In genomic region chr7:92403760-92404074, GRCh38 we compare ENCODE assay signal across 25 cellular contexts. TPM values are rescaled to one million over a fixed set of nuclear protein-coding genes. Genes with fewer than 3 reads are reported as not detected.
A peak's percentile ranks its signal among the peaks of the same experiment; 100 is the strongest.
DNase-seq lines count a peak whose midpoint lies in the region; ATAC-seq and TF ChIP-seq lines count a peak whose summit lies in the region.
"Had no signal": no experiment of that assay in that cellular context is flagged by ENCODE, and none has a peak within 500 bp of the region (broad histone marks: within the 10 kb centered on the region; RNA-seq: fewer than 3 reads in every experiment).

No MANE protein-coding gene starts in this region.

- H3K27me3 ChIP-seq in Caco-2 (replicated peaks; ENCODE audit: control insufficient read depth, insufficient read depth, low read length) = no peaks in the 10 kb centered on the region
- H3K27me3 ChIP-seq in uterus = no peaks in the 10 kb centered on the region
- no peaks in the 10 kb centered on the region for H3K27me3 ChIP-seq in A673 (replicated peaks; ENCODE audit: insufficient read depth, low read depth, low read length, poor library complexity)
- H3K27me3 ChIP-seq: esophagus squamous epithelium, ovary, SJCRH30 had no signal

- CTCF ChIA-PET in Caco-2 (lab: Charles Lee) = no interaction called here
- CTCF ChIA-PET in A673 (lab: Charles Lee) = no interaction called here

- no peaks in the 10 kb centered on the region for H3K9me3 ChIP-seq in Caco-2
- no peaks in the 10 kb centered on the region for H3K9me3 ChIP-seq in uterus
- no peaks in the 10 kb centered on the region for H3K9me3 ChIP-seq in A673 (ENCODE audit: low read depth, low read length, poor library complexity, severe bottlenecking)
- H3K9me3 ChIP-seq: esophagus squamous epithelium, ovary, SJCRH30 had no signal

- H3K36me3 ChIP-seq in Caco-2 (ENCODE audit: control insufficient read depth, insufficient read depth, low read length) = no peaks in the 10 kb centered on the region; the same call in 1 of the 2 replicates
- peaks cover 0 to 2% of the 10 kb centered on the region in 2 donors for H3K36me3 ChIP-seq in uterus
- H3K36me3 ChIP-seq in A673 (ENCODE audit: insufficient read depth, low read length, poor library complexity, severe bottlenecking) = peaks cover under 1% of the 10 kb centered on the region
- H3K36me3 ChIP-seq: ovary, SJCRH30 had no signal

- DNase-seq in NK-92 treated with Interleukin-12 subunit alpha and Interleukin-12 subunit beta, amount 100 ng/mL, for 24 hours (lab: John Stamatoyannopoulos, UW) = peak; percentile 58
- DNase-seq in NK-92 (lab: John Stamatoyannopoulos, UW; ENCODE audit: unreplicated experiment) (no peak), Caco-2 (no peak), uterus (no peak), caudate nucleus (lab: John Stamatoyannopoulos, UW) (no peak), A673 (ENCODE audit: low spot score) (no peak)
- no peak for DNase-seq in central memory CD8-positive, alpha-beta T cell (ENCODE audit: low spot score in 2 of 2)
- no peak for DNase-seq in natural killer cell treated with Interleukin-12 subunit alpha and Interleukin-12 subunit beta and Interleukin-15 and Interleukin-18, amount 100 ng/mL, for 72 hours (ENCODE audit: low spot score)
- DNase-seq: anterior cingulate cortex, cortex of kidney, esophagus squamous epithelium, foreskin melanocyte, KG1, MM.1S, NCI-H2029 treated with DMSO at 0.1 percent for 48 hours, NCI-H526 treated with DMSO at 0.1 percent for 48 hours, ovary, SJCRH30, substantia nigra had no signal

- H3K4me1 Mint-ChIP-seq in Caco-2 (ENCODE audit: low read depth, unreplicated experiment) = no peaks in the 10 kb centered on the region
- peaks cover 15% of the 10 kb centered on the region for H3K4me1 Mint-ChIP-seq in central memory CD8-positive, alpha-beta T cell
- peaks cover 14 to 19% of the 10 kb centered on the region in 2 donors for H3K4me1 Mint-ChIP-seq in natural killer cell treated with Interleukin-12 subunit alpha and Interleukin-12 subunit beta and Interleukin-15 and Interleukin-18, amount 100 ng/mL, for 72 hours (ENCODE audit: low read depth in 2 of 2)
- H3K4me1 Mint-ChIP-seq: memory B cell had no signal

- peak overlapping the region; percentile 42 for H3K27ac Mint-ChIP-seq in Caco-2 (ENCODE audit: unreplicated experiment)
- no peak overlapping the region for H3K27ac Mint-ChIP-seq in central memory CD8-positive, alpha-beta T cell (ENCODE audit: low read depth)
- peak overlapping the region; percentile 10 to 38 for H3K27ac Mint-ChIP-seq in natural killer cell treated with Interleukin-12 subunit alpha and Interleukin-12 subunit beta and Interleukin-15 and Interleukin-18, amount 100 ng/mL, for 72 hours
- H3K27ac Mint-ChIP-seq: activated CD4-positive, alpha-beta memory T cell treated with anti-CD3 and anti-CD28 coated beads for 36 hours; activated naive CD4-positive, alpha-beta T cell treated with anti-CD3 and anti-CD28 coated beads for 36 hours; memory B cell had no signal

- H3K4me3 ChIP-seq in Caco-2 (ENCODE audit: low read depth, low read length) = no peak overlapping the region
- H3K4me3 ChIP-seq in uterus = no peak overlapping the region
- no peak overlapping the region for H3K4me3 ChIP-seq in A673 (ENCODE audit: low read depth, low read length, poor library complexity, severe bottlenecking)
- H3K4me3 ChIP-seq: esophagus squamous epithelium, ovary, SJCRH30 had no signal

- intact Hi-C loops in Caco-2 (cut with micrococcal nuclease; ENCODE audit: unreplicated experiment) (no loop called here), uterus (cut with DNase I; ENCODE audit: low total_unique reads) (no loop called here), A673 (cut with micrococcal nuclease; ENCODE audit: unreplicated experiment) (no loop called here)

- H3K4me3 Mint-ChIP-seq in Caco-2 (ENCODE audit: unreplicated experiment) = no peak overlapping the region
- peak overlapping the region; percentile 22 for H3K4me3 Mint-ChIP-seq in central memory CD8-positive, alpha-beta T cell
- peak overlapping the region; percentile 68 for H3K4me3 Mint-ChIP-seq in natural killer cell treated with Interleukin-12 subunit alpha and Interleukin-12 subunit beta and Interleukin-15 and Interleukin-18, amount 100 ng/mL, for 72 hours
- H3K4me3 Mint-ChIP-seq: activated CD4-positive, alpha-beta memory T cell treated with anti-CD3 and anti-CD28 coated beads for 36 hours; activated naive CD4-positive, alpha-beta T cell treated with anti-CD3 and anti-CD28 coated beads for 36 hours; CD14-positive monocyte; memory B cell had no signal

- ATAC-seq in central memory CD8-positive, alpha-beta T cell (replicated peaks; ENCODE audit: extremely low read depth, poor library complexity, severe bottlenecking) = no peak
- ATAC-seq in natural killer cell treated with Interleukin-12 subunit alpha and Interleukin-12 subunit beta and Interleukin-15 and Interleukin-18, amount 100 ng/mL, for 72 hours = peak; percentile 48 to 59
- ATAC-seq: left lobe of liver had no signal

- no peaks in the 10 kb centered on the region for H3K27me3 Mint-ChIP-seq in Caco-2 (ENCODE audit: insufficient read depth, unreplicated experiment)
- H3K27me3 Mint-ChIP-seq in central memory CD8-positive, alpha-beta T cell = no peaks in the 10 kb centered on the region
- peaks cover 0 to 2% of the 10 kb centered on the region in 2 donors for H3K27me3 Mint-ChIP-seq in natural killer cell treated with Interleukin-12 subunit alpha and Interleukin-12 subunit beta and Interleukin-15 and Interleukin-18, amount 100 ng/mL, for 72 hours
- H3K27me3 Mint-ChIP-seq: activated CD4-positive, alpha-beta memory T cell treated with anti-CD3 and anti-CD28 coated beads for 36 hours had no signal

- H3K9me3 Mint-ChIP-seq in Caco-2 (ENCODE audit: unreplicated experiment) = no peaks in the 10 kb centered on the region
- H3K9me3 Mint-ChIP-seq in central memory CD8-positive, alpha-beta T cell = no peaks in the 10 kb centered on the region
- no peaks in the 10 kb centered on the region for H3K9me3 Mint-ChIP-seq in natural killer cell treated with Interleukin-12 subunit alpha and Interleukin-12 subunit beta and Interleukin-15 and Interleukin-18, amount 100 ng/mL, for 72 hours
- H3K9me3 Mint-ChIP-seq: activated CD4-positive, alpha-beta memory T cell treated with anti-CD3 and anti-CD28 coated beads for 36 hours; activated naive CD4-positive, alpha-beta T cell treated with anti-CD3 and anti-CD28 coated beads for 36 hours; memory B cell had no signal

- BruUV-seq in Caco-2 (replicated peaks; lab: Mats Ljungman, UMichigan) (no TSS peak), A673 (replicated peaks; lab: Mats Ljungman, UMichigan) (no TSS peak)

- POLR2A ChIA-PET in Caco-2 (lab: Charles Lee) = no interaction called here
- POLR2A ChIA-PET in A673 (lab: Charles Lee; ENCODE audit: low non-redundant PET) = no interaction called here

- H3K27ac ChIP-seq in uterus (no peak overlapping the region), caudate nucleus (ENCODE audit: low read depth, low read length) (no peak overlapping the region), A673 (ENCODE audit: low read depth, low read length, poor library complexity, severe bottlenecking) (no peak overlapping the region)
- H3K27ac ChIP-seq: 22Rv1, ovary, SJCRH30 had no signal

- no peaks in the 10 kb centered on the region for H3K4me1 ChIP-seq in Caco-2
- H3K4me1 ChIP-seq in uterus = no peaks in the 10 kb centered on the region
- H3K4me1 ChIP-seq in A673 (ENCODE audit: insufficient read depth, low read length, poor library complexity, severe bottlenecking) = no peaks in the 10 kb centered on the region
- H3K4me1 ChIP-seq: SJCRH30 had no signal

- TF ChIP-seq POLR2A in uterus (IDR thresholded peaks at IDR 0.05) = no peak

- peaks cover 15% of the 10 kb centered on the region for H3K36me3 Mint-ChIP-seq in Caco-2 (ENCODE audit: insufficient read depth, unreplicated experiment)
- peaks cover 10% of the 10 kb centered on the region for H3K36me3 Mint-ChIP-seq in central memory CD8-positive, alpha-beta T cell (ENCODE audit: insufficient read depth)
- peaks cover 6% of the 10 kb centered on the region for H3K36me3 Mint-ChIP-seq in natural killer cell treated with Interleukin-12 subunit alpha and Interleukin-12 subunit beta and Interleukin-15 and Interleukin-18, amount 100 ng/mL, for 72 hours

- no peak for TF ChIP-seq CTCF in Caco-2 (IDR thresholded peaks at IDR 0.05; ENCODE audit: insufficient read depth in 1 of 2, low read depth in 1 of 2, low read length in 1 of 2, severe bottlenecking in 1 of 2, unreplicated experiment in 1 of 2)
- TF ChIP-seq CTCF in uterus (IDR thresholded peaks at IDR 0.05) = no peak
- no peak for TF ChIP-seq CTCF in A673 (conservative IDR thresholded peaks at IDR 0.05; ENCODE audit: low read depth, low read length)

RNA-seq across cellular contexts. Expression of gene GATAD1, which starts 43.6 kb away (rescaled TPM):
- total RNA-seq in Caco-2 (2022) (36.7 and 38.2 TPM in 2 replicates), uterus (10 to 100 TPM; 41.2 to 62.2 (median 54.9) TPM), A673 (2021) (19.4 and 23.3 TPM in 2 replicates)
- total RNA-seq in natural killer cell treated with Interleukin-12 subunit alpha and Interleukin-12 subunit beta and Interleukin-15 and Interleukin-18, amount 100 ng/mL, for 72 hours = 10 to 100 TPM; 12.1 to 16.6 TPM
